In the genomic region with DNA sequence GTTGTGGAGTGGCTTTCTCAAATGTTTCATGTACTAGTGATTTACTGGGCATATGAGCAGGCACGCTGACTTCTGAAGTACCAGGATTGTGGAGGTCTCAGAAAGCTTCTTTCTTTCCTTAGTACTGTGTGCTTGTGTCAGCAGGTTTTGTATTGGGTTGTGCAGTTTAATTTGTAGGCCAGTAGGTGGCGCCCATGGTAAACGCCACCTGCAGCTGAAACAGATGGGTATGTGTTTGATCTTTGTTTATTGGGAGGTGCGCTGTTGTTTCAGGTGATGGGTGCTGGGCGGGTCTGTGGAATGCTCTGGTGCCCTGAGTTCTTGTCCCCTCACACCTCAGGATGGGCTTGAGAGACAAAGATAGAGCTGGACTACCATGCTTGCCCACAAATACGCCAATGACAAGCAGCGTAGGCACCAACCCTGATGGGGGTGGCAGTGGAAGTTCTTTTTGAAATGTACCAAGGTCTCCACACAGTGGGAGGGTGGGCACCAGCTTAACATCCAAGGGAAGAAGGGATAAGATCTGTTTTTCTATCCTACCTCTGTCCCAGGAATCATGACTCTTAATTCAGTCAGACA, we compare ENCODE assay signal across 8 cellular contexts.
DNase-seq lines count a peak whose midpoint lies in the region; ATAC-seq and TF ChIP-seq lines count a peak whose summit lies in the region.

No MANE protein-coding gene starts in this region.

- CTCF ChIA-PET in BJ (lab: Yijun Ruan, JAX), result interaction anchor here (0.7 to 1.6 kb wide), 7 partner anchors 15 to 184 kb away, joined by 3 to 4 read pairs (median 3); no protein-coding TSS in a partner anchor

- TF ChIP-seq CTCF in BJ (IDR thresholded peaks at IDR 0.05; ENCODE audit: insufficient read depth, low read depth, low read length) (peak; percentile 65), WI38 (IDR thresholded peaks at IDR 0.05; ENCODE audit: low read depth, low read length) (peak; percentile 66), vagina (IDR thresholded peaks at IDR 0.05) (peak; percentile 16 to 18 (median 17))

- H3K27me3 ChIP-seq in BJ (ENCODE audit: control insufficient read depth, insufficient read depth, low read length), result no peaks in the 10 kb centered on the region
- no peaks in the 10 kb centered on the region for H3K27me3 ChIP-seq in vagina

- POLR2A ChIA-PET in BJ (lab: Charles Lee), result no interaction called here

- intact Hi-C loops in vagina (cut with DNase I), result no loop called here

- no peaks in the 10 kb centered on the region for H3K9me3 ChIP-seq in vagina

- no peaks in the 10 kb centered on the region for H3K4me1 ChIP-seq in vagina

- no peak overlapping the region for H3K4me3 ChIP-seq in BJ (ENCODE audit: low read depth, low read length)
- H3K4me3 ChIP-seq in WI38 (ENCODE audit: low read depth, low read length), result no peak overlapping the region
- no peak overlapping the region for H3K4me3 ChIP-seq in vagina

- no peak for TF ChIP-seq POLR2A in vagina (IDR thresholded peaks at IDR 0.05)

- no peaks in the 10 kb centered on the region for H3K36me3 ChIP-seq in BJ (ENCODE audit: control insufficient read depth, insufficient read depth, low read length)
- no peaks in the 10 kb centered on the region for H3K36me3 ChIP-seq in vagina

- ATAC-seq in GM18499 (IDR thresholded peaks at IDR 0.05; ENCODE audit: insufficient read depth, unreplicated experiment) (peak; percentile 80), HG02763 (IDR thresholded peaks at IDR 0.05; ENCODE audit: unreplicated experiment) (peak; percentile 92)

- DNase-seq in BJ (ENCODE audit: low read depth), result no peak
- peak; percentile 21 for DNase-seq in NCI-H1436 treated with DMSO at 0.1 percent for 48 hours (lab: John Stamatoyannopoulos, UW)
- peak; percentile 33 for DNase-seq in iris pigment epithelial cell (ENCODE audit: low read depth)
- no peak for DNase-seq in vagina (ENCODE audit: extremely low spot score in 2 of 2)
- no peak for DNase-seq in NCI-H226

- H3K27ac ChIP-seq in vagina, result no peak overlapping the region

Comparison
In these comparisons a context has a peak if more than half of its experiments do, and no peak if none do; other contexts are left out.
1. DNase-seq: peak in NCI-H1436 treated with DMSO at 0.1 percent for 48 hours (single experiment) and iris pigment epithelial cell (single experiment); none in BJ (single experiment), vagina (0 of 2) and NCI-H226 (single experiment).
2. Peak in every context shown above with its lines, with median percentiles within 50 percentile points of each other: CTCF ChIP-seq.